Comparison of ENCODE assay signal across 7 cellular contexts in the genomic region with DNA sequence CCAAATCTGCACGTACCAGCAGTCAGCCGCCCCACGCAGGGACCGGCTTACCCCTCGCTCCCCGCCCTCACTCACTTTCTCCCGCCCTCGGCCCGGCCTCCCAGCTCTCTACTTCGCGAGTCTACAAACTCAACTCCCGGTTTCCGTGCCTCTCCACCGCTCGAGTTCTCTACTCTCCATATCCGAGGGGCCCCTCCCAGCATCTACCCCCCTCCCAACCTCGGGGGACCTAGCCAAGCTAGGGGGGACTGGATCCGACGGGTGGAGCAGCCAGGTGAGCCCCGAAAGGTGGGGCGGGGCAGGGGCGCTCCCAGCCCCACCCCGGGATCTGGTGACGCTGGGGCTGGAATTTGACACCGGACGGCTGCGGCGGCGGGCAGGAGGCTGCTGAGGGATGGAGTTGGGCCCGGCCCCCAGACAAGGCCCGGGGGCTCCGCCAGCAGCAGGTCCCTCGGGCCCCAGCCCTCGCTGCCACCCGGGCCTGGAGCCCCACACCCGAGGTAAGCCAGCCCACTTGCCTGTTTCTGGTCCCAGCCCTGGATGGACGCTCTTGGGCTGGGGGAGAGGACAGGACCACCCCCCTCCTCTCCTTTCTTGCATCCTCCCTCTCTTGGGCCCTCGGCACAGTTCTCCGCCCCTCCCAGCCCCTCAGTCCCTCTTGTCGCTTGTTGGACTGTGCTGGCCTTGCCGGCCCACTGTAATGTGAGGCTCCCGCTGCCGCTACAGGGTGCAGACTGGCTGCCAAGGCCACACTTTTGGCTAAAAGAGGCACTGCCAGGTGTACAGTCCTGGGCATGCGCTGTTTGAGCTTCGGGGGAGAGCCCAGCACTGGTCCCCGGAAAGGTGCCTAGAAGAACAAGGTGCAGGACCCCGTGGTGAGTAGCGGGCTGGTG. TPM values are rescaled to one million over a fixed set of nuclear protein-coding genes. Genes with fewer than 3 reads are reported as not detected.
DNase-seq lines count a peak whose midpoint lies in the region; ATAC-seq, FAIRE-seq and TF ChIP-seq lines count a peak whose summit lies in the region.

A gene with protein sequence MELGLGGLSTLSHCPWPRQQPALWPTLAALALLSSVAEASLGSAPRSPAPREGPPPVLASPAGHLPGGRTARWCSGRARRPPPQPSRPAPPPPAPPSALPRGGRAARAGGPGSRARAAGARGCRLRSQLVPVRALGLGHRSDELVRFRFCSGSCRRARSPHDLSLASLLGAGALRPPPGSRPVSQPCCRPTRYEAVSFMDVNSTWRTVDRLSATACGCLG (plus strand): TSS at position 416 of the 893 bp plus-strand sequence. CDS start 1,856 bp downstream, outside the sequence.

- TF ChIP-seq POLR2A in HCT116 (IDR thresholded peaks at IDR 0.05; ENCODE audit: borderline replicate concordance, extremely low read depth, insufficient read depth, insufficient read length), result peak; percentile 58

- H3K4me2 ChIP-seq in HCT116 (ENCODE audit: low read length) (peak within 1 kb of the TSS; percentile 92), PC-9 (peak within 1 kb of the TSS; percentile 95), fibroblast of lung (ENCODE audit: extremely low read depth, insufficient read depth, low read length) (peak within 1 kb of the TSS; percentile 77)

- FAIRE-seq in D721Med (lab: Jason Lieb, UNC), result no peak

- peak within 1 kb of the TSS; percentile 71 for H3K27ac ChIP-seq in HCT116 (ENCODE audit: low read depth, low read length)
- peak within 1 kb of the TSS; percentile 84 for H3K27ac ChIP-seq in PC-9
- H3K27ac ChIP-seq in fibroblast of lung (ENCODE audit: insufficient read depth, low read length), result peak within 1 kb of the TSS; percentile 23

- peak; percentile 60 for ATAC-seq in HCT116

- TSS peak; percentile 43 for BruUV-seq in HCT116 (replicated peaks; lab: Mats Ljungman, UMichigan)
- TSS peak; percentile 46 for BruUV-seq in PC-9 (replicated peaks; lab: Mats Ljungman, UMichigan)

- peaks cover 37 to 71% of the 10 kb centered on the region in 2 experiments for H3K4me1 ChIP-seq in HCT116 (ENCODE audit: control insufficient read depth in 1 of 2, insufficient read depth in 2 of 2, low read length in 2 of 2)
- H3K4me1 ChIP-seq in PC-9 (replicated peaks; ENCODE audit: insufficient read depth), result peaks cover 48% of the 10 kb centered on the region
- peaks cover 9% of the 10 kb centered on the region for H3K4me1 ChIP-seq in fibroblast of lung (ENCODE audit: control insufficient read depth, extremely low read depth, insufficient read depth, low read length)

- H3K9me2 ChIP-seq in HCT116 (ENCODE audit: insufficient read depth), result no peaks in the 10 kb centered on the region
- no peaks in the 10 kb centered on the region for H3K9me2 ChIP-seq in PC-9 (ENCODE audit: insufficient read depth)

- H2AFZ ChIP-seq in HCT116 (ENCODE audit: low read depth, low read length, poor library complexity, severe bottlenecking) (no peak within 1 kb of the TSS), PC-9 (peak within 1 kb of the TSS; percentile 85), fibroblast of lung (ENCODE audit: low read length) (peak within 1 kb of the TSS; percentile 7)

- H3K4me3 ChIP-seq in HCT116 (replicated peaks in 1 of 2; ENCODE audit: low read depth in 1 of 2, low read length in 2 of 2), result peak within 1 kb of the TSS; percentile 75 to 77
- peak within 1 kb of the TSS; percentile 90 for H3K4me3 ChIP-seq in PC-9
- peak within 1 kb of the TSS; percentile 31 to 54 (median 36) for H3K4me3 ChIP-seq in fibroblast of lung (replicated peaks in 1 of 4; ENCODE audit: control extremely low read depth in 1 of 4, insufficient read depth in 1 of 4, low read depth in 3 of 4, low read length in 4 of 4)

- H3K79me2 ChIP-seq in HCT116 (ENCODE audit: insufficient read depth, low read length) (peaks cover 9% of the 10 kb centered on the region; the same call in 1 of the 2 replicates), PC-9 (ENCODE audit: low read depth) (0 out of 2 replicates have a peak, but pooled peaks cover 7% of the 10 kb centered on the region), fibroblast of lung (ENCODE audit: control insufficient read depth, insufficient read depth, low read length) (no peaks in the 10 kb centered on the region)

- peaks cover 45% of the 10 kb centered on the region; the same call in 1 of the 2 replicates for H3F3A ChIP-seq in PC-9 (ENCODE audit: insufficient read depth, low read depth)

- CTCF ChIA-PET in HCT116 (lab: Charles Lee), result interaction anchor here (0.7 to 12.2 kb wide), 36 partner anchors 9 to 707 kb away, joined by 3 to 479 read pairs (median 7); a partner anchor contains a TSS
- CTCF ChIA-PET in PC-9 (lab: Charles Lee), result interaction anchor here (0.6 to 4.0 kb wide), 15 partner anchors 10 to 298 kb away, joined by 3 to 185 read pairs (median 4); a partner anchor contains a TSS
- CTCF ChIA-PET in HEK293T (lab: Yijun Ruan, JAX), result interaction anchor here (0.7 to 2.7 kb wide), 13 partner anchors 8 to 413 kb away, joined by 3 to 127 read pairs (median 5); a partner anchor contains a TSS

- intact Hi-C loops in HCT116 (cut with micrococcal nuclease) (loop anchor here (1.0 to 5.0 kb wide), 6 partner anchors 24 to 406 kb away; a partner anchor contains a TSS), PC-9 (cut with micrococcal nuclease; ENCODE audit: unreplicated experiment) (loop anchor here (1.0 to 2.0 kb wide), 8 partner anchors 75 to 707 kb away; a partner anchor contains a TSS), posterior vena cava (cut with DNase I) (loop anchor here in 1 of 2 donors (2.0 kb wide), 1 partner anchor 169 kb away; no protein-coding TSS in a partner anchor)

- DNase-seq in HCT116 (ENCODE audit: low read depth, low spot score), result no peak
- DNase-seq in PC-9, result peak; percentile 62 to 80
- no peak for DNase-seq in fibroblast of lung (ENCODE audit: low read depth in 2 of 2)
- peak; percentile 70 for DNase-seq in posterior vena cava (ENCODE audit: low spot score)
- no peak for DNase-seq in D721Med (ENCODE audit: insufficient read length, low spot score)
- no peak for DNase-seq in HEK293T (ENCODE audit: extremely low spot score)
- DNase-seq in SHP77 treated with DMSO at 0.1 percent for 48 hours (lab: John Stamatoyannopoulos, UW), result no peak

- H3K27me3 ChIP-seq in HCT116 (ENCODE audit: insufficient read depth, low read length) (no peaks in the 10 kb centered on the region), PC-9 (ENCODE audit: insufficient read depth, low read depth) (no peaks in the 10 kb centered on the region), fibroblast of lung (ENCODE audit: control insufficient read depth, insufficient read depth, low read length) (no peaks in the 10 kb centered on the region)

- H3K9ac ChIP-seq in HCT116 (ENCODE audit: low read length) (peak within 1 kb of the TSS; percentile 80), fibroblast of lung (ENCODE audit: insufficient read depth, low read length) (no peak within 1 kb of the TSS)

- TF ChIP-seq CTCF in HCT116 (IDR thresholded peaks at IDR 0.05 in 2 of 3, conservative IDR thresholded peaks at IDR 0.05 in 1 of 3; ENCODE audit: borderline replicate concordance in 1 of 3, insufficient read depth in 1 of 3, low read depth in 2 of 3, low read length in 2 of 3) (no peak), PC-9 (conservative IDR thresholded peaks at IDR 0.05) (no peak), fibroblast of lung (conservative IDR thresholded peaks at IDR 0.05 in 1 of 2, IDR thresholded peaks at IDR 0.05 in 1 of 2; ENCODE audit: low read depth in 1 of 2, low read length in 2 of 2) (no peak), D721Med (IDR thresholded peaks at IDR 0.05; ENCODE audit: insufficient read depth, missing control alignments) (no peak)

- TF ChIP-seq RAD21 in HCT116 (IDR thresholded peaks at IDR 0.05; ENCODE audit: low read depth), result no peak

- RAD21 ChIA-PET in HCT116 (lab: Charles Lee; ENCODE audit: low non-redundant PET in 1 of 2, low total read pairs in 2 of 2, uncharacterized antibody in 2 of 2, unreplicated experiment in 2 of 2), result interaction anchor here (1.0 to 3.6 kb wide), 8 partner anchors 11 to 707 kb away, joined by 3 to 109 read pairs (median 5); a partner anchor contains a TSS

- no peaks in the 10 kb centered on the region for H3K9me3 ChIP-seq in HCT116 (ENCODE audit: control insufficient read depth in 1 of 2, insufficient read depth in 1 of 2, low read depth in 1 of 2, low read length in 2 of 2)
- peaks cover 2% of the 10 kb centered on the region; the same call in 1 of the 2 replicates for H3K9me3 ChIP-seq in PC-9 (ENCODE audit: insufficient read depth, low read depth)
- no peaks in the 10 kb centered on the region for H3K9me3 ChIP-seq in fibroblast of lung (ENCODE audit: control insufficient read depth, insufficient read depth, low read depth, low read length)

- POLR2A ChIA-PET in HCT116 (lab: Charles Lee) (interaction anchor here (1.0 to 2.7 kb wide), 10 partner anchors 12 to 408 kb away, joined by 3 to 45 read pairs (median 3); a partner anchor contains a TSS), PC-9 (lab: Charles Lee; ENCODE audit: unreplicated experiment) (interaction anchor here (0.6 to 1.3 kb wide), 6 partner anchors 42 to 225 kb away, joined by 3 to 11 read pairs (median 6); no protein-coding TSS in a partner anchor), HEK293T (lab: Yijun Ruan, JAX) (interaction anchor here (1.0 to 1.7 kb wide), 3 partner anchors 13 to 170 kb away, joined by 4 to 8 read pairs (median 6); a partner anchor contains a TSS)

- H3K36me3 ChIP-seq in HCT116 (ENCODE audit: control insufficient read depth in 1 of 2, insufficient read depth in 2 of 2, low read length in 2 of 2), result 0 out of 4 replicates have a peak, but pooled peaks cover 0 to 10% of the 10 kb centered on the region in 2 experiments
- H3K36me3 ChIP-seq in PC-9 (ENCODE audit: low read depth), result no peaks in the 10 kb centered on the region
- H3K36me3 ChIP-seq in fibroblast of lung (ENCODE audit: control insufficient read depth, insufficient read depth, low read length), result no peaks in the 10 kb centered on the region

- H4K20me1 ChIP-seq in HCT116 (ENCODE audit: insufficient read depth) (no peaks in the 10 kb centered on the region), PC-9 (ENCODE audit: insufficient read depth) (no peaks in the 10 kb centered on the region), fibroblast of lung (ENCODE audit: control insufficient read depth, extremely low read depth, insufficient read depth, low read length) (no peaks in the 10 kb centered on the region)

TF ChIP-seq in HCT116, 20 proteins besides CTCF, POLR2A, EP300 and RAD21 (continues in another document):
- TF ChIP-seq ZFX (IDR thresholded peaks at IDR 0.05), result peak; percentile 73
- TF ChIP-seq POLR2AphosphoS5 (IDR thresholded peaks at IDR 0.05; ENCODE audit: low read depth, low read length), result peak; percentile 53

TF ChIP-seq in HEK293T, 16 proteins besides CTCF, POLR2A, EP300 and RAD21 (continues in another document):
- no peak for TF ChIP-seq BHLHE40 (IDR thresholded peaks at IDR 0.05; ENCODE audit: borderline replicate concordance)
- TF ChIP-seq FOXM1 (IDR thresholded peaks at IDR 0.05; ENCODE audit: borderline replicate concordance), result no peak
- TF ChIP-seq CTBP1 (IDR thresholded peaks at IDR 0.05; ENCODE audit: borderline replicate concordance), result no peak

RNA-seq across cellular contexts. Expression of the gene that starts here (rescaled TPM):
- total RNA-seq in HCT116 (2021; ENCODE audit: unreplicated experiment) (36.4 TPM), PC-9 (2021) (17.4 and 33.6 TPM in 2 replicates), fibroblast of lung (0.50 TPM in 1 of 2 replicates, not detected in the other), posterior vena cava (1 to 10 TPM; 2.5 to 4.2 TPM)
- 46.0 and 46.3 TPM in 2 replicates for polyA plus RNA-seq in HCT116 (2012)
- polyA plus RNA-seq in fibroblast of lung, result 0.06 TPM in 1 of 2 replicates, not detected in the other
- polyA plus RNA-seq in fibroblast of lung (2012), result 0.21 and 0.27 TPM in 2 replicates
- not detected in 2 replicates for polyA minus RNA-seq in fibroblast of lung (ENCODE audit: low replicate concordance)

Comparison
In these comparisons a context has a peak if more than half of its experiments do, and no peak if none do; other contexts are left out.
1. DNase-seq: peak in PC-9 (2 of 2) and posterior vena cava (single experiment); none in HCT116 (single experiment), fibroblast of lung (0 of 2), D721Med (single experiment), HEK293T (single experiment) and SHP77 treated with DMSO at 0.1 percent for 48 hours (single experiment).
2. H3K27ac ChIP-seq: peak in every context shown above with its lines; median percentile 84 in PC-9; 71 in HCT116; 23 in fibroblast of lung.
3. H3K4me3 ChIP-seq: peak in every context shown above with its lines; median percentile 90 in PC-9; 76 in HCT116; 36 in fibroblast of lung.
4. Peak in every context shown above with its lines, with median percentiles within 50 percentile points of each other: H3K4me2 ChIP-seq.